8 cellular contexts compared by ENCODE assay signal in genomic region chr11:10294289-10294953, GRCh38. TPM values are rescaled to one million over a fixed set of nuclear protein-coding genes. Genes with fewer than 3 reads are reported as not detected.
DNase-seq lines count a peak whose midpoint lies in the region; ATAC-seq and TF ChIP-seq lines count a peak whose summit lies in the region.

No MANE protein-coding gene starts in this region.

- H2BK5ac ChIP-seq in H9 (ENCODE audit: insufficient read length, low read length): no peak overlapping the region

- H3K14ac ChIP-seq in H9 (ENCODE audit: insufficient read depth, low read length): peak overlapping the region; percentile 85; the same call in 1 of the 2 replicates

- H3K27ac Mint-ChIP-seq in H9: peak overlapping the region; percentile 73 to 98 (median 94)
- peak overlapping the region; percentile 36 to 38 for H3K27ac Mint-ChIP-seq in natural killer cell treated with Interleukin-12 subunit alpha and Interleukin-12 subunit beta and Interleukin-15 and Interleukin-18, amount 100 ng/mL, for 72 hours

- no peaks in the 10 kb centered on the region for H3K36me3 ChIP-seq in WERI-Rb-1

- H3K4me2 ChIP-seq in H9 (ENCODE audit: insufficient read depth, insufficient read length, low read length): peak overlapping the region; percentile 81

- no peak overlapping the region for H4K91ac ChIP-seq in H9 (ENCODE audit: insufficient read length, low read depth, low read length)

- H4K8ac ChIP-seq in H9 (replicated peaks; ENCODE audit: insufficient read length, low read depth, low read length): no peak overlapping the region

- H2BK12ac ChIP-seq in H9 (ENCODE audit: insufficient read length, low read depth, low read length): no peak overlapping the region

- H2BK20ac ChIP-seq in H9 (ENCODE audit: low read depth, low read length, poor library complexity, severe bottlenecking): no peak overlapping the region

- H3K23me2 ChIP-seq in H9 (ENCODE audit: insufficient read length, low read depth, low read length, poor library complexity, severe bottlenecking): peaks cover 8% of the 10 kb centered on the region

- peak overlapping the region; percentile 84 to 93 for H3K4me3 Mint-ChIP-seq in H9
- peak overlapping the region; percentile 84 for H3K4me3 Mint-ChIP-seq in natural killer cell treated with Interleukin-12 subunit alpha and Interleukin-12 subunit beta and Interleukin-15 and Interleukin-18, amount 100 ng/mL, for 72 hours

- H2BK15ac ChIP-seq in H9 (ENCODE audit: low read depth, low read length): no peak overlapping the region

- no peaks in the 10 kb centered on the region; the same call in 1 of the 2 replicates for H3K27me3 Mint-ChIP-seq in H9 (ENCODE audit: low read depth)
- peaks cover 28 to 34% of the 10 kb centered on the region in 2 donors for H3K27me3 Mint-ChIP-seq in natural killer cell treated with Interleukin-12 subunit alpha and Interleukin-12 subunit beta and Interleukin-15 and Interleukin-18, amount 100 ng/mL, for 72 hours

- H3K27ac ChIP-seq in H9 (ENCODE audit: insufficient read length, low read depth, low read length) (peak overlapping the region; percentile 69), WERI-Rb-1 (peak overlapping the region; percentile 81)

- peak overlapping the region; percentile 85 for H3K4me3 ChIP-seq in WERI-Rb-1 (ENCODE audit: low read depth, low read length)
- H3K4me3 ChIP-seq in fibroblast of the aortic adventitia (ENCODE audit: low read depth, low read length): peak overlapping the region; percentile 80

- peaks cover 9% of the 10 kb centered on the region; the same call in 1 of the 2 replicates for H3K4me1 ChIP-seq in H9 (ENCODE audit: insufficient read depth, low read length)

- H3K18ac ChIP-seq in H9 (ENCODE audit: insufficient read length, low read depth, low read length): peak overlapping the region; percentile 80

- no CpG with 5 or more reads among the region's 46 CpGs for WGBS in H9 (ENCODE audit: extremely low coverage, insufficient read length, low lambda C conversion rate)

- peaks cover 5 to 13% (median 12%) of the 10 kb centered on the region in 3 experiments; a peak in 6 of 7 replicates for H3K36me3 Mint-ChIP-seq in H9 (ENCODE audit: insufficient read depth in 1 of 3, low read depth in 3 of 3)
- peaks cover 5% of the 10 kb centered on the region for H3K36me3 Mint-ChIP-seq in natural killer cell treated with Interleukin-12 subunit alpha and Interleukin-12 subunit beta and Interleukin-15 and Interleukin-18, amount 100 ng/mL, for 72 hours

- H4K5ac ChIP-seq in H9 (ENCODE audit: insufficient read length, low read depth, low read length): no peak overlapping the region

- no peak overlapping the region for H2AK5ac ChIP-seq in H9 (ENCODE audit: insufficient read length, low read length)

- H3K56ac ChIP-seq in H9 (ENCODE audit: insufficient read length, low read depth, low read length): no peak overlapping the region

- TF ChIP-seq CTCF in H9 (conservative IDR thresholded peaks at IDR 0.05): no peak
- no peak for TF ChIP-seq CTCF in WERI-Rb-1 (IDR thresholded peaks at IDR 0.05; ENCODE audit: low read depth, low read length)
- no peak for TF ChIP-seq CTCF in fibroblast of the aortic adventitia (IDR thresholded peaks at IDR 0.05; ENCODE audit: insufficient read depth, low read length)

- H3K27me3 ChIP-seq in H9 (ENCODE audit: insufficient read depth, low read length) (no peaks in the 10 kb centered on the region), WERI-Rb-1 (ENCODE audit: insufficient read depth, low read depth, severe bottlenecking) (no peaks in the 10 kb centered on the region)

- no peaks in the 10 kb centered on the region for H4K20me1 ChIP-seq in H9 (ENCODE audit: control insufficient read depth, insufficient read depth, insufficient read length)

- H3K4me1 Mint-ChIP-seq in H9: peaks cover 41 to 43% of the 10 kb centered on the region in 2 experiments
- peaks cover 36 to 38% of the 10 kb centered on the region in 2 donors for H3K4me1 Mint-ChIP-seq in natural killer cell treated with Interleukin-12 subunit alpha and Interleukin-12 subunit beta and Interleukin-15 and Interleukin-18, amount 100 ng/mL, for 72 hours (ENCODE audit: low read depth in 2 of 2)

- no peak overlapping the region for H3T11ph ChIP-seq in H9 (ENCODE audit: low read length)

- H2AFZ ChIP-seq in H9 (ENCODE audit: low read length): peak overlapping the region; percentile 5

- no peak overlapping the region for H2BK120ac ChIP-seq in H9 (ENCODE audit: low read depth, low read length, poor library complexity, severe bottlenecking)

- H3K9me3 ChIP-seq in H9 (ENCODE audit: control insufficient read depth, low read depth, low read length) (no peaks in the 10 kb centered on the region), WERI-Rb-1 (ENCODE audit: severe bottlenecking) (no peaks in the 10 kb centered on the region)

- H3K79me2 ChIP-seq in H9 (ENCODE audit: insufficient read depth, low read length): peaks cover 6% of the 10 kb centered on the region; the same call in 1 of the 2 replicates

- H3K23ac ChIP-seq in H9 (ENCODE audit: insufficient read length, low read depth, low read length): no peak overlapping the region

- H3K79me1 ChIP-seq in H9 (ENCODE audit: insufficient read depth, low read depth, low read length, poor library complexity, severe bottlenecking): no peaks in the 10 kb centered on the region

- H3K9me3 Mint-ChIP-seq in H9: no peaks in the 10 kb centered on the region; a peak in 1 of 5 replicates
- no peaks in the 10 kb centered on the region for H3K9me3 Mint-ChIP-seq in natural killer cell treated with Interleukin-12 subunit alpha and Interleukin-12 subunit beta and Interleukin-15 and Interleukin-18, amount 100 ng/mL, for 72 hours

- DNase-seq in AG08396 (ENCODE audit: low spot score) (peak; percentile 68), H9 (peak; percentile 50), WERI-Rb-1 (peak; percentile 17), fibroblast of the aortic adventitia (ENCODE audit: low read depth) (peak; percentile 64), GM19240 (ENCODE audit: insufficient read length, low spot score) (no peak), activated gamma-delta T cell treated with Interleukin-2 at 50 U/mL for 16 hours (no peak)
- DNase-seq in natural killer cell treated with Interleukin-12 subunit alpha and Interleukin-12 subunit beta and Interleukin-15 and Interleukin-18, amount 100 ng/mL, for 72 hours (ENCODE audit: low spot score): no peak
- DNase-seq in stimulated activated naive CD4-positive, alpha-beta T cell treated with Interleukin-2 at 50 U/mL for 16 hours (lab: John Stamatoyannopoulos, UW): no peak

- H3K9ac ChIP-seq in H9 (ENCODE audit: extremely low read depth, insufficient read length, low read length): peak overlapping the region; percentile 46

- ATAC-seq in natural killer cell treated with Interleukin-12 subunit alpha and Interleukin-12 subunit beta and Interleukin-15 and Interleukin-18, amount 100 ng/mL, for 72 hours: no peak

- H3K4ac ChIP-seq in H9 (ENCODE audit: low read depth, low read length): no peak overlapping the region

RNA-seq across cellular contexts. Expression of gene SBF2, which starts 0.4 kb away (rescaled TPM):
- total RNA-seq in H9 (2021): 29.8 and 30.2 TPM in 2 replicates
- total RNA-seq in fibroblast of the aortic adventitia (ENCODE audit: low replicate concordance): 47.1 and 65.3 TPM in 2 replicates
- 10 to 100 TPM; 15.4 to 20.4 TPM for total RNA-seq in natural killer cell treated with Interleukin-12 subunit alpha and Interleukin-12 subunit beta and Interleukin-15 and Interleukin-18, amount 100 ng/mL, for 72 hours

RNA-seq across cellular contexts. Expression of gene ADM, which starts 10.5 kb away (rescaled TPM):
- total RNA-seq in H9 (2021) (99.1 and 106 TPM in 2 replicates), fibroblast of the aortic adventitia (ENCODE audit: low replicate concordance) (103 and 348 TPM in 2 replicates)
- total RNA-seq in natural killer cell treated with Interleukin-12 subunit alpha and Interleukin-12 subunit beta and Interleukin-15 and Interleukin-18, amount 100 ng/mL, for 72 hours: 10 to 100 TPM in 1 of 2 donors, 1 to 10 TPM in 1; 2.3 to 13.0 TPM

Comparison
In these comparisons a context has a peak if more than half of its experiments do, and no peak if none do; other contexts are left out.
1. DNase-seq: peak in AG08396 (single experiment), H9 (single experiment), WERI-Rb-1 (single experiment) and fibroblast of the aortic adventitia (single experiment); none in natural killer cell treated with Interleukin-12 subunit alpha and Interleukin-12 subunit beta and Interleukin-15 and Interleukin-18, amount 100 ng/mL, for 72 hours (single experiment), GM19240 (single experiment), activated gamma-delta T cell treated with Interleukin-2 at 50 U/mL for 16 hours (single experiment) and stimulated activated naive CD4-positive, alpha-beta T cell treated with Interleukin-2 at 50 U/mL for 16 hours (single experiment).